22 cellular contexts compared by ENCODE assay signal in the genomic region with DNA sequence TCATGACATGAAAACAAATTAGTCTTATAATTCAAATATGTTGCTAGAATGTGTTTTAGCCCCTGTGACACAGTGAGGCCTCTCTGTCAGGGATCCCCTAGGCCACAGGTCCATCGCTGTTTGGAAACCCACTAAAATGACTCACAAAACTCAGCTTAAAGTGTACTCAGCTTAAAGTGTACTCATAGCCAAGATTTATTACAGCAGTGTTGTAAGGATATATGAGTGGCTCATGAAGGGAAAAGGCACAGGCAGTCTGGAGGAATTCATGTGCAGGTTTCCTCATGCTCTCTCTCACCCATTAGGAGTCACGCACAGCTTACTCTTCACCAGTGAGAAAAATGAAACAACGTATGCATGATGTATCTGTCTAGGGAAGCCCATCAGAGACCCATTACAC. TPM values are rescaled to one million over a fixed set of nuclear protein-coding genes. Genes with fewer than 3 reads are reported as not detected.
DNase-seq lines count a peak whose midpoint lies in the region; ATAC-seq, FAIRE-seq and TF ChIP-seq lines count a peak whose summit lies in the region.
"Had no signal": no experiment of that assay in that cellular context is flagged by ENCODE, and none has a peak within 500 bp of the region (broad histone marks: within the 10 kb centered on the region; RNA-seq: fewer than 3 reads in every experiment).

No MANE protein-coding gene starts in this region.

- no peak for ATAC-seq in HG03571 (IDR thresholded peaks at IDR 0.05; ENCODE audit: unreplicated experiment)
- ATAC-seq: naive thymus-derived CD8-positive, alpha-beta T cell; psoas muscle had no signal

- no peaks in the 10 kb centered on the region for H3K36me3 ChIP-seq in astrocyte (ENCODE audit: insufficient read depth, low read length)
- H3K36me3 ChIP-seq: vagina, WERI-Rb-1 had no signal

- no peaks in the 10 kb centered on the region for H3K27me3 ChIP-seq in AG04450 (ENCODE audit: control insufficient read depth, insufficient read depth, low read length)
- H3K27me3 ChIP-seq in astrocyte (ENCODE audit: insufficient read depth, low read length): no peaks in the 10 kb centered on the region
- H3K27me3 ChIP-seq: vagina had no signal

- POLR2A ChIA-PET in AG04450 (lab: Yijun Ruan, JAX): interaction anchor here (1.0 to 5.2 kb wide), 4 partner anchors 11 to 53 kb away, joined by 7 to 27 read pairs (median 7); partner anchors contain the start of gene TGFBI

- peak overlapping the region; percentile 50 for H3K27ac ChIP-seq in AG04450 (ENCODE audit: low read depth, low read length)
- peak overlapping the region; percentile 98 for H3K27ac ChIP-seq in astrocyte (ENCODE audit: low read depth, low read length)
- H3K27ac ChIP-seq: PC-9, psoas muscle, vagina, WERI-Rb-1 had no signal

- peak overlapping the region; percentile 4 for H3K9ac ChIP-seq in astrocyte (ENCODE audit: low read length)

- TF ChIP-seq CTCF in AG04450 (IDR thresholded peaks at IDR 0.05; ENCODE audit: low read depth, low read length): no peak
- no peak for TF ChIP-seq CTCF in astrocyte (IDR thresholded peaks at IDR 0.05; ENCODE audit: insufficient read depth, low read depth, low read length)

- no peaks in the 10 kb centered on the region for H3K36me3 Mint-ChIP-seq in astrocyte (ENCODE audit: low read depth, unreplicated experiment)
- H3K36me3 Mint-ChIP-seq: naive thymus-derived CD8-positive, alpha-beta T cell had no signal

- no peak overlapping the region for H3K4me2 ChIP-seq in astrocyte (ENCODE audit: low read length)
- H3K4me2 ChIP-seq: PC-9 had no signal

- peak overlapping the region; percentile 63 for H3K27ac Mint-ChIP-seq in astrocyte (ENCODE audit: unreplicated experiment)
- H3K27ac Mint-ChIP-seq: activated T-helper 1 cell treated with anti-CD3 and anti-CD28 coated beads, Interleukin-12 subunit alpha, Interleukin-12 subunit beta, Interleukin-2, Interleukin-4 antibody, amounts not matched to agents 30 ng/mL and 10 ng/mL and 1 ng/mL, durations not matched to agents 14 hours and 24 hours and 36 hours; naive thymus-derived CD8-positive, alpha-beta T cell had no signal

- peaks cover 46% of the 10 kb centered on the region for H3K4me1 Mint-ChIP-seq in astrocyte (ENCODE audit: low read depth, unreplicated experiment)

- H3K79me2 ChIP-seq in astrocyte (ENCODE audit: insufficient read depth, low read length): no peaks in the 10 kb centered on the region

- H3K9me3 Mint-ChIP-seq in astrocyte (ENCODE audit: unreplicated experiment): peaks cover 2% of the 10 kb centered on the region
- H3K9me3 Mint-ChIP-seq: activated T-helper 1 cell treated with anti-CD3 and anti-CD28 coated beads, Interleukin-12 subunit alpha, Interleukin-12 subunit beta, Interleukin-2, Interleukin-4 antibody, amounts not matched to agents 30 ng/mL and 10 ng/mL and 1 ng/mL, durations not matched to agents 14 hours and 24 hours and 36 hours; naive thymus-derived CD8-positive, alpha-beta T cell had no signal

- no peak overlapping the region for H2AFZ ChIP-seq in astrocyte (ENCODE audit: low read depth, low read length)
- H2AFZ ChIP-seq: PC-9 had no signal

- H4K20me1 ChIP-seq in astrocyte (ENCODE audit: insufficient read depth, low read length): no peaks in the 10 kb centered on the region

- DNase-seq in AG04450 (ENCODE audit: low read depth, low spot score) (no peak), HT1080 (ENCODE audit: low read depth) (peak; percentile 76), astrocyte (ENCODE audit: low read depth) (peak; percentile 80), glomerular visceral epithelial cell (ENCODE audit: extremely low spot score) (peak; percentile 67), hypothalamus (lab: John Stamatoyannopoulos, UW) (no peak), NCI-H1930 (lab: John Stamatoyannopoulos, UW) (no peak)
- DNase-seq in stimulated activated naive CD4-positive, alpha-beta T cell (lab: John Stamatoyannopoulos, UW): no peak
- DNase-seq: amniotic stem cell; KG1; naive thymus-derived CD8-positive, alpha-beta T cell; NCI-H146; NCI-H446 treated with DMSO at 0.1 percent for 48 hours; PC-9; psoas muscle; stimulated activated CD4-positive, alpha-beta T cell treated with anti-CD3 and anti-CD28 coated beads, Interleukin-15, amount 100 ng/mL, for 24 hours; SW 1271; WERI-Rb-1 had no signal

- no peak overlapping the region for H3K4me3 Mint-ChIP-seq in astrocyte (ENCODE audit: unreplicated experiment)
- H3K4me3 Mint-ChIP-seq: activated T-helper 1 cell treated with anti-CD3 and anti-CD28 coated beads, Interleukin-12 subunit alpha, Interleukin-12 subunit beta, Interleukin-2, Interleukin-4 antibody, amounts not matched to agents 30 ng/mL and 10 ng/mL and 1 ng/mL, durations not matched to agents 14 hours and 24 hours and 36 hours; naive thymus-derived CD8-positive, alpha-beta T cell had no signal

- H3K9me3 ChIP-seq in AG04450 (ENCODE audit: control insufficient read depth, insufficient read depth, low read length) (no peaks in the 10 kb centered on the region), astrocyte (ENCODE audit: insufficient read depth, low read depth, low read length) (no peaks in the 10 kb centered on the region)
- H3K9me3 ChIP-seq: psoas muscle, vagina had no signal

- CTCF ChIA-PET in AG04450 (lab: Charles Lee): no interaction called here

- peaks cover 49% of the 10 kb centered on the region for H3K4me1 ChIP-seq in astrocyte (ENCODE audit: insufficient read depth, low read length)
- H3K4me1 ChIP-seq: psoas muscle, vagina had no signal

- FAIRE-seq in astrocyte (lab: Jason Lieb, UNC): peak; percentile 32
- FAIRE-seq: GM18507 had no signal

- no peak overlapping the region for H3K4me3 ChIP-seq in AG04450 (ENCODE audit: low read depth, low read length)
- no peak overlapping the region for H3K4me3 ChIP-seq in astrocyte (ENCODE audit: insufficient read depth, low read depth, low read length)
- H3K4me3 ChIP-seq: PC-9, psoas muscle, vagina had no signal

- H3K27me3 Mint-ChIP-seq in astrocyte (ENCODE audit: low read depth, unreplicated experiment): no peaks in the 10 kb centered on the region

RNA-seq across cellular contexts. Expression of gene TGFBI, which starts 24.4 kb away (rescaled TPM):
- 2,219 and 2,576 TPM in 2 replicates for polyA plus RNA-seq in AG04450 (2011; rRNA removed)
- polyA minus RNA-seq in AG04450 (2011; rRNA and poly(A)+ RNA removed): 1,062 and 1,253 TPM in 2 replicates
- 34.9 and 56.4 TPM in 2 replicates for total RNA-seq in HT1080 (2014; rRNA removed; shearing (Covaris generic))
- 170 and 171 TPM in 2 replicates for polyA plus RNA-seq in HT1080 (2015; cell fraction: cytosol; rRNA removed)
- polyA plus RNA-seq in HT1080 (2015; cell fraction: nucleus; rRNA removed): 147 and 174 TPM in 2 replicates
- 1,145 and 1,862 TPM in 2 replicates for total RNA-seq in astrocyte
- total RNA-seq: activated T-helper 1 cell treated with anti-CD3 and anti-CD28 coated beads, Interleukin-12 subunit alpha, Interleukin-12 subunit beta, Interleukin-2, Interleukin-4 antibody, amounts not matched to agents 30 ng/mL and 10 ng/mL and 1 ng/mL, durations not matched to agents 14 hours and 24 hours and 36 hours had no signal

RNA-seq across cellular contexts. Expression of gene LECT2, which starts 49.7 kb away (rescaled TPM):
- not detected in 2 replicates for polyA plus RNA-seq in AG04450 (2011; rRNA removed)
- not detected in 2 replicates for polyA minus RNA-seq in AG04450 (2011; rRNA and poly(A)+ RNA removed)
- not detected in 2 replicates for total RNA-seq in HT1080 (2014; rRNA removed; shearing (Covaris generic))
- polyA plus RNA-seq in HT1080 (2015; cell fraction: cytosol; rRNA removed): not detected in 2 replicates
- polyA plus RNA-seq in HT1080 (2015; cell fraction: nucleus; rRNA removed): not detected in 2 replicates
- not detected in 2 replicates for total RNA-seq in astrocyte
- total RNA-seq: activated T-helper 1 cell treated with anti-CD3 and anti-CD28 coated beads, Interleukin-12 subunit alpha, Interleukin-12 subunit beta, Interleukin-2, Interleukin-4 antibody, amounts not matched to agents 30 ng/mL and 10 ng/mL and 1 ng/mL, durations not matched to agents 14 hours and 24 hours and 36 hours; naive thymus-derived CD8-positive, alpha-beta T cell; PC-9; psoas muscle; vagina had no signal
- polyA plus RNA-seq: esophagus; naive thymus-derived CD8-positive, alpha-beta T cell; psoas muscle had no signal

Comparison
In these comparisons a context has a peak if more than half of its experiments do, and no peak if none do; other contexts are left out.
1. DNase-seq: peak in HT1080 (single experiment), astrocyte (single experiment) and glomerular visceral epithelial cell (single experiment); none in AG04450 (single experiment), stimulated activated naive CD4-positive, alpha-beta T cell (0 of 6), hypothalamus (0 of 51) and NCI-H1930 (0 of 2).
2. RNA of gene TGFBI, which starts 24.4 kb away (total RNA-seq): 1,145 to 1,862 TPM in astrocyte; 34.9 to 56.4 TPM in HT1080; every median in the first group is over 10 times any median in the second.